ENCODE assay signal across 20 cellular contexts in the genomic region with DNA sequence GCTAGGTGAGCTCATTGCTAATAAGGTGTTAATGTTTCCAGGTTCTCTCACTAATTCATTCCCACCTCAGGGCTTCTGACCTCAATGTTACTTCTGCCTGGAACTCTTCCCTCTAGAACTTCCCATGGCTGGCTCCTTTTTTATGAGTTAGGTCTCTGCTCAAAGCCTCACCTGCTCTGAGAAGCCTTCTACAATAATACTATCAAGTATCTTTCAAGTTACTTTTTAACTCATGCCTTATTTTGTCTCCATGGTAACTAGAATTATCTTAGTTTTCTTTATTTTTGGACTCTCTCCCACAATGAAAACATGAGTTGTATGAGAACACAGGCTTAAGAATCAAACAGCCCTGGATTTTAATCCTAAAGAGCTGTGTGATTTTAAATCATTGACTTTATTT. TPM values are rescaled to one million over a fixed set of nuclear protein-coding genes. Genes with fewer than 3 reads are reported as not detected.
A peak's percentile ranks its signal among the peaks of the same experiment; 100 is the strongest.
DNase-seq lines count a peak whose midpoint lies in the region; ATAC-seq and TF ChIP-seq lines count a peak whose summit lies in the region.
"Had no signal": no experiment of that assay in that cellular context is flagged by ENCODE, and none has a peak within 500 bp of the region (broad histone marks: within the 10 kb centered on the region; RNA-seq: fewer than 3 reads in every experiment).

No MANE protein-coding gene starts in this region.

- DNase-seq in DMS53 (lab: John Stamatoyannopoulos, UW), result peak; percentile 29
- no peak for DNase-seq in DMS53 treated with DMSO at 0.1 percent for 48 hours (lab: John Stamatoyannopoulos, UW; ENCODE audit: unreplicated experiment)
- no peak for DNase-seq in T-helper 17 cell
- DNase-seq in hepatocyte (ENCODE audit: low spot score), result no peak
- DNase-seq in renal cortical epithelial cell (ENCODE audit: low read depth), result peak; percentile 32
- no peak for DNase-seq in RWPE1 (ENCODE audit: low spot score)
- DNase-seq in immature natural killer cell, result no peak
- DNase-seq: AML-193; CD8-positive, alpha-beta T cell; DMS 273 treated with DMSO at 0.1 percent for 48 hours; DMS79; GDM1; GOT3; H9; IMR-90; KBM-7 had no signal

- H3K27me3 Mint-ChIP-seq in T-helper 17 cell (no peaks in the 10 kb centered on the region), immature natural killer cell (ENCODE audit: low read depth in 3 of 3) (peaks cover 2 to 13% (median 6%) of the 10 kb centered on the region in 3 donors)

- H3K4me1 Mint-ChIP-seq in T-helper 17 cell (peaks cover 19% of the 10 kb centered on the region), immature natural killer cell (peaks cover 14 to 22% of the 10 kb centered on the region in 2 donors)

- no peaks in the 10 kb centered on the region for H3K27me3 ChIP-seq in hepatocyte
- H3K27me3 ChIP-seq: BLaER1 had no signal

- peaks cover 3% of the 10 kb centered on the region for H3K36me3 ChIP-seq in hepatocyte (replicated peaks; ENCODE audit: insufficient read depth, low read depth)

- H3K9me3 Mint-ChIP-seq in immature natural killer cell, result no peaks in the 10 kb centered on the region
- H3K9me3 Mint-ChIP-seq: CD8-positive, alpha-beta T cell had no signal

- H3K4me3 Mint-ChIP-seq in T-helper 17 cell (no peak overlapping the region), immature natural killer cell (no peak overlapping the region)
- H3K4me3 Mint-ChIP-seq: CD14-positive monocyte; CD8-positive, alpha-beta T cell; H9 had no signal

- H3K27ac ChIP-seq in hepatocyte (peak overlapping the region; percentile 41), RWPE1 (no peak overlapping the region)
- H3K27ac ChIP-seq: A549, BLaER1 had no signal

- peaks cover 9% of the 10 kb centered on the region for H4K20me1 ChIP-seq in hepatocyte (ENCODE audit: insufficient read depth, poor library complexity, severe bottlenecking)

- H3K36me3 Mint-ChIP-seq in T-helper 17 cell (ENCODE audit: low read depth) (peaks cover 3% of the 10 kb centered on the region), immature natural killer cell (peaks cover 0 to 14% (median 10%) of the 10 kb centered on the region in 3 donors)

- peak overlapping the region; percentile 59 for H3K27ac Mint-ChIP-seq in T-helper 17 cell
- H3K27ac Mint-ChIP-seq in immature natural killer cell, result peak overlapping the region in 1 of 6 donors; percentile 35
- H3K27ac Mint-ChIP-seq: CD8-positive, alpha-beta T cell; H9 had no signal

- H2AFZ ChIP-seq in hepatocyte, result no peak overlapping the region

- no peaks in the 10 kb centered on the region for H3K9me2 ChIP-seq in hepatocyte (replicated peaks; ENCODE audit: insufficient read depth)

- H3K4me1 ChIP-seq in hepatocyte (ENCODE audit: insufficient read depth), result no peaks in the 10 kb centered on the region

- no peaks in the 10 kb centered on the region for H3K9me3 ChIP-seq in T-helper 17 cell (ENCODE audit: control insufficient read depth, low read length, poor library complexity, severe bottlenecking)
- H3K9me3 ChIP-seq in hepatocyte (ENCODE audit: low read depth), result no peaks in the 10 kb centered on the region

- no peak overlapping the region for H3K4me3 ChIP-seq in hepatocyte
- H3K4me3 ChIP-seq: A549, BLaER1 had no signal

- no peak for TF ChIP-seq CTCF in hepatocyte (IDR thresholded peaks at IDR 0.05; ENCODE audit: poor library complexity)
- TF ChIP-seq CTCF in RWPE1 (conservative IDR thresholded peaks at IDR 0.05; ENCODE audit: low read depth), result no peak

- POLR2A ChIA-PET in RWPE1 (lab: Yijun Ruan, JAX; ENCODE audit: low non-redundant PET), result interaction anchor here (0.6 kb wide), 1 partner anchor 14 kb away, joined by 3 read pairs; a partner anchor contains a TSS

- H3K4me2 ChIP-seq in hepatocyte, result no peak overlapping the region
- H3K4me2 ChIP-seq: A549, BLaER1 had no signal

- ATAC-seq in T-helper 17 cell, result no peak
- ATAC-seq in HG02938 (IDR thresholded peaks at IDR 0.05; ENCODE audit: unreplicated experiment), result no peak
- ATAC-seq: A549; CD8-positive, alpha-beta T cell had no signal

- H3K79me2 ChIP-seq in hepatocyte, result peaks cover 35% of the 10 kb centered on the region

- CTCF ChIA-PET in RWPE1 (lab: Yijun Ruan, JAX), result interaction anchor here (0.6 to 0.9 kb wide), 2 partner anchors 42 to 240 kb away, joined by 4 to 7 read pairs; no protein-coding TSS in a partner anchor

RNA-seq across cellular contexts. Expression of a gene that starts 3.5 kb away (rescaled TPM):
- total RNA-seq in T-helper 17 cell (10 to 100 TPM; 51.5 to 51.7 TPM), hepatocyte (27.2 and 30.1 TPM in 2 replicates), renal cortical epithelial cell (18.5 and 21.7 TPM in 2 replicates)
- polyA plus RNA-seq in hepatocyte (39.2 and 41.2 TPM in 2 replicates), immature natural killer cell (10 to 100 TPM; 13.9 to 29.2 (median 19.9) TPM)

RNA-seq across cellular contexts. Expression of a gene that starts 13.4 kb away (rescaled TPM):
- total RNA-seq in T-helper 17 cell (10 to 100 TPM; 49.8 to 51.9 TPM), hepatocyte (33.5 and 36.4 TPM in 2 replicates), renal cortical epithelial cell (40.0 and 84.0 TPM in 2 replicates)
- polyA plus RNA-seq in hepatocyte (25.9 and 28.7 TPM in 2 replicates), immature natural killer cell (10 to 100 TPM; 23.0 to 26.0 (median 26.0) TPM)

Comparison
In these comparisons a context has a peak if more than half of its experiments do, and no peak if none do; other contexts are left out.
1. DNase-seq: peak in DMS53 (single experiment) and renal cortical epithelial cell (single experiment); none in DMS53 treated with DMSO at 0.1 percent for 48 hours (single experiment), T-helper 17 cell (0 of 3), hepatocyte (single experiment), RWPE1 (single experiment) and immature natural killer cell (0 of 3).